ENCODE assay signal across 24 cellular contexts in the genomic region with DNA sequence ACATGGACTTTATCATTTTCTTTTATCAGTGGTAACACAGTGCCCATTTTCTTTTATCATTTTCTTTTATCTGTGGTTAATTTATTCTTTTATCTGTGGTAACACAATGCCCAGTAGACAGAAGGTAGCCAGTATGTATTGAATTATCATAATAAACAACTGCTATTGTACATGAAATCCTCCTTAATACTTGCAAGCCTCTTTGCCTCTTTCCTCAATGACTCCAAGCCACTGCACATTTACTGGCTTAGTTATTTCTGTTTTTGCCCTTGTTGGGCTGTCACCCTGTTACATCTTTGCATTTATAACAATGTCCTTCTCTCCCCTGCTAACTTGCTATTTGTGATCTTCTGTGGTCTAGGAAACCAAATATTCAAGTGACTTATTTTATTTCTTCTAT.
DNase-seq lines count a peak whose midpoint lies in the region; ATAC-seq and TF ChIP-seq lines count a peak whose summit lies in the region.
"Had no signal": no experiment of that assay in that cellular context is flagged by ENCODE, and none has a peak within 500 bp of the region (broad histone marks: within the 10 kb centered on the region; RNA-seq: fewer than 3 reads in every experiment).

No MANE protein-coding gene starts in this region.

- H3K36me3 ChIP-seq in HAP-1 (replicated peaks) (no peaks in the 10 kb centered on the region), WERI-Rb-1 (no peaks in the 10 kb centered on the region), ascending aorta (no peaks in the 10 kb centered on the region)
- H3K36me3 ChIP-seq in naive thymus-derived CD4-positive, alpha-beta T cell (ENCODE audit: control insufficient read depth in 2 of 3, insufficient read depth in 3 of 3, low read length in 3 of 3) = no peaks in the 10 kb centered on the region
- H3K36me3 ChIP-seq: BE2C, BLaER1 had no signal

- H3K9me3 ChIP-seq in HAP-1 = no peaks in the 10 kb centered on the region
- no peaks in the 10 kb centered on the region for H3K9me3 ChIP-seq in WERI-Rb-1 (ENCODE audit: severe bottlenecking)
- H3K9me3 ChIP-seq in ascending aorta = peaks cover 0 to 3% of the 10 kb centered on the region in 2 donors
- no peaks in the 10 kb centered on the region for H3K9me3 ChIP-seq in naive thymus-derived CD4-positive, alpha-beta T cell (ENCODE audit: control insufficient read depth in 2 of 3, low read length in 3 of 3)
- H3K9me3 ChIP-seq: BE2C had no signal

- DNase-seq in HAP-1 (ENCODE audit: low spot score in 2 of 2) (peak; percentile 47 to 90), NCI-H82 (lab: John Stamatoyannopoulos, UW) (peak; percentile 53), WERI-Rb-1 (no peak), ascending aorta (ENCODE audit: low spot score in 2 of 2) (no peak), cerebellum (ENCODE audit: low spot score) (no peak)
- DNase-seq in naive thymus-derived CD4-positive, alpha-beta T cell = no peak
- DNase-seq: 8988T; ACHN; BE2C; C1 segment of cervical spinal cord; CD4-positive, alpha-beta memory T cell; CD4-positive, CD25-positive, alpha-beta regulatory T cell; CD8-positive, alpha-beta memory T cell; COR-L47; DMS153; DMS53; DMS79; DND-41; EL; GDM1 had no signal

- peaks cover 3% of the 10 kb centered on the region for H3K27me3 Mint-ChIP-seq in nephron (ENCODE audit: low read depth)
- H3K27me3 Mint-ChIP-seq in naive thymus-derived CD4-positive, alpha-beta T cell = peaks cover 0 to 21% (median 20%) of the 10 kb centered on the region in 5 donors

- peaks cover 8% of the 10 kb centered on the region for H3K36me3 Mint-ChIP-seq in nephron (ENCODE audit: low read depth)
- H3K36me3 Mint-ChIP-seq in naive thymus-derived CD4-positive, alpha-beta T cell = peaks cover 0 to 8% (median 0%) of the 10 kb centered on the region in 5 donors
- H3K36me3 Mint-ChIP-seq: CD14-positive monocyte; CD4-positive, alpha-beta memory T cell; CD4-positive, CD25-positive, alpha-beta regulatory T cell; CD8-positive, alpha-beta memory T cell had no signal

- peaks cover 37% of the 10 kb centered on the region for H3K4me1 Mint-ChIP-seq in nephron
- peaks cover 0 to 6% (median 0%) of the 10 kb centered on the region in 7 donors for H3K4me1 Mint-ChIP-seq in naive thymus-derived CD4-positive, alpha-beta T cell
- H3K4me1 Mint-ChIP-seq: CD14-positive monocyte; CD8-positive, alpha-beta memory T cell had no signal

- intact Hi-C loops in ascending aorta (cut with DNase I) = no loop called here
- intact Hi-C loops in naive thymus-derived CD4-positive, alpha-beta T cell (cut with micrococcal nuclease) = no loop called here

- no peak for TF ChIP-seq CTCF in WERI-Rb-1 (IDR thresholded peaks at IDR 0.05; ENCODE audit: low read depth, low read length)
- TF ChIP-seq CTCF in nephron (IDR thresholded peaks at IDR 0.05; ENCODE audit: unreplicated experiment in 3 of 3) = no peak
- TF ChIP-seq CTCF in ascending aorta (IDR thresholded peaks at IDR 0.05) = no peak

- peak overlapping the region in 2 of 3 experiments; percentile 7 to 42 for H3K27ac Mint-ChIP-seq in nephron
- no peak overlapping the region for H3K27ac Mint-ChIP-seq in naive thymus-derived CD4-positive, alpha-beta T cell
- H3K27ac Mint-ChIP-seq: CD14-positive monocyte; CD4-positive, alpha-beta memory T cell; CD4-positive, CD25-positive, alpha-beta regulatory T cell; CD8-positive, alpha-beta memory T cell had no signal

- CTCF ChIA-PET in naive thymus-derived CD4-positive, alpha-beta T cell (lab: Charles Lee) = no interaction called here

- no peak overlapping the region for H3K4me3 Mint-ChIP-seq in nephron
- H3K4me3 Mint-ChIP-seq in naive thymus-derived CD4-positive, alpha-beta T cell = no peak overlapping the region
- H3K4me3 Mint-ChIP-seq: CD14-positive monocyte; CD4-positive, alpha-beta memory T cell; CD4-positive, CD25-positive, alpha-beta regulatory T cell; CD8-positive, alpha-beta memory T cell had no signal

- peaks cover 24% of the 10 kb centered on the region for H3K9me3 Mint-ChIP-seq in nephron
- H3K9me3 Mint-ChIP-seq in naive thymus-derived CD4-positive, alpha-beta T cell = peaks cover 0 to 27% (median 10%) of the 10 kb centered on the region in 11 donors

- H3K4me1 ChIP-seq in HAP-1 (peaks cover 15% of the 10 kb centered on the region), ascending aorta (no peaks in the 10 kb centered on the region)
- H3K4me1 ChIP-seq in naive thymus-derived CD4-positive, alpha-beta T cell (ENCODE audit: control insufficient read depth in 2 of 2, insufficient read depth in 2 of 2, low read length in 2 of 2) = no peaks in the 10 kb centered on the region
- H3K4me1 ChIP-seq: BE2C, BLaER1 had no signal

- ATAC-seq in naive thymus-derived CD4-positive, alpha-beta T cell = no peak
- ATAC-seq: GM12878 had no signal

- POLR2A ChIA-PET in naive thymus-derived CD4-positive, alpha-beta T cell (lab: Charles Lee) = no interaction called here

- H3K27ac ChIP-seq in WERI-Rb-1 (peak overlapping the region; percentile 31), ascending aorta (no peak overlapping the region)
- no peak overlapping the region for H3K27ac ChIP-seq in naive thymus-derived CD4-positive, alpha-beta T cell (ENCODE audit: low read depth, low read length)
- H3K27ac ChIP-seq: BLaER1 had no signal

- in situ Hi-C loops in HAP-1 (cut with MboI; ENCODE audit: low sequenced_read_pairs) = no loop called here

- H3K4me3 ChIP-seq in HAP-1 = no peak overlapping the region
- no peak overlapping the region; the same call in 1 of the 2 replicates for H3K4me3 ChIP-seq in WERI-Rb-1 (ENCODE audit: low read depth, low read length)
- H3K4me3 ChIP-seq in ascending aorta = no peak overlapping the region
- no peak overlapping the region for H3K4me3 ChIP-seq in naive thymus-derived CD4-positive, alpha-beta T cell (ENCODE audit: low read length)
- H3K4me3 ChIP-seq: BLaER1, GM12878 had no signal

- H3K27me3 ChIP-seq in HAP-1 (ENCODE audit: low read depth) = no peaks in the 10 kb centered on the region
- no peaks in the 10 kb centered on the region for H3K27me3 ChIP-seq in WERI-Rb-1 (ENCODE audit: insufficient read depth, low read depth, severe bottlenecking)
- H3K27me3 ChIP-seq in ascending aorta = no peaks in the 10 kb centered on the region
- no peaks in the 10 kb centered on the region for H3K27me3 ChIP-seq in naive thymus-derived CD4-positive, alpha-beta T cell (ENCODE audit: control insufficient read depth in 2 of 2, insufficient read depth in 2 of 2, low read length in 2 of 2)
- H3K27me3 ChIP-seq: BLaER1 had no signal

Comparison
In these comparisons a context has a peak if more than half of its experiments do, and no peak if none do; other contexts are left out.
1. DNase-seq: peak in HAP-1 (2 of 2) and NCI-H82 (single experiment); none in WERI-Rb-1 (single experiment), ascending aorta (0 of 2), cerebellum (single experiment) and naive thymus-derived CD4-positive, alpha-beta T cell (0 of 9).
2. H3K27ac Mint-ChIP-seq: peak in nephron (2 of 3); none in naive thymus-derived CD4-positive, alpha-beta T cell (0 of 9).